In the genomic region with DNA sequence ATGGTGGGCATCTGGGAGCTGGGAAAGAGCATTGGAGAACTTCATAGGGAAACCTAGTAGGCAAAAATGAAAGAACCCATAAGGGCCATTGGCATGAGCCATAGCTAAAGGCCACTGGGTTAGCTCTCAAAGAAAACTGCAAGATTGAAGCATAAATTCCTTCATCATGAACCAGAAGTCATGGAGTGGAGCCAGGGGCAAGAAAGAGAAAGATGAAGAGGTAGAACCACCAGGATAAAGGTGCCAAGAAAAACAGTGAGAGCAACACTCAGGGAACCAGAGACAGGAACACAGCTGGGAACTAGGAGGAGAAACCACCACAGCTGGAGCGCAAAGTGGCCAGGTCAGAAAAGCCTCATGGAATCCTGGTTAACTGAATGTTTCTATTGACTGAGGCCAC, we compare ENCODE assay signal across 15 cellular contexts. TPM values are rescaled to one million over a fixed set of nuclear protein-coding genes. Genes with fewer than 3 reads are reported as not detected.
DNase-seq lines count a peak whose midpoint lies in the region; FAIRE-seq and TF ChIP-seq lines count a peak whose summit lies in the region.
"Had no signal": no experiment of that assay in that cellular context is flagged by ENCODE, and none has a peak within 500 bp of the region (broad histone marks: within the 10 kb centered on the region; RNA-seq: fewer than 3 reads in every experiment).

No MANE protein-coding gene starts in this region.

- H3K27ac Mint-ChIP-seq in immature natural killer cell: no peak overlapping the region
- H3K27ac Mint-ChIP-seq: activated CD8-positive, alpha-beta memory T cell treated with anti-CD3 and anti-CD28 coated beads, Interleukin-2, amount 10 ng/mL, durations not matched to agents 7 days and 5 days; activated naive CD8-positive, alpha-beta T cell; mesothelial cell of epicardium had no signal

- TF ChIP-seq POLR2A in H54 (IDR thresholded peaks at IDR 0.05; ENCODE audit: low read depth, low read length) (no peak), lower leg skin (IDR thresholded peaks at IDR 0.05) (no peak)

- H3K27me3 Mint-ChIP-seq in immature natural killer cell (ENCODE audit: low read depth in 3 of 3): peaks cover 4 to 5% (median 5%) of the 10 kb centered on the region in 3 donors
- H3K27me3 Mint-ChIP-seq: activated naive CD8-positive, alpha-beta T cell had no signal

- WGBS in lower leg skin, 2 donors: 74 to 89% methylated on average over 1 of the region's 1 CpG

- peak; percentile 92 for FAIRE-seq in H54 (lab: Jason Lieb, UNC)
- FAIRE-seq: GM12892 had no signal

- no peaks in the 10 kb centered on the region for H3K9me3 Mint-ChIP-seq in immature natural killer cell
- H3K9me3 Mint-ChIP-seq: mesothelial cell of epicardium had no signal

- peak; percentile 65 for DNase-seq in AG04449 (ENCODE audit: low read depth, low spot score)
- DNase-seq in H54 (ENCODE audit: insufficient read length, low spot score): peak; percentile 48
- peak; percentile 96 for DNase-seq in astrocyte of the spinal cord (ENCODE audit: low read depth, low spot score)
- DNase-seq in immature natural killer cell: no peak
- DNase-seq in NCI-H2081 (lab: John Stamatoyannopoulos, UW): no peak
- DNase-seq in hippocampal formation (lab: John Stamatoyannopoulos, UW): no peak
- no peak for DNase-seq in lower leg skin (ENCODE audit: low spot score in 2 of 2)
- no peak for DNase-seq in COLO829 (ENCODE audit: low spot score)
- DNase-seq: activated CD8-positive, alpha-beta memory T cell treated with anti-CD3 and anti-CD28 coated beads, Interleukin-2, amount 10 ng/mL, durations not matched to agents 7 days and 5 days; colonic mucosa; esophagus squamous epithelium had no signal

- H3K36me3 Mint-ChIP-seq in immature natural killer cell: peaks cover 8 to 18% (median 17%) of the 10 kb centered on the region in 3 donors
- H3K36me3 Mint-ChIP-seq: activated naive CD8-positive, alpha-beta T cell had no signal

- peak overlapping the region in 3 of 5 donors; percentile 19 to 50 (median 31) for H3K4me3 Mint-ChIP-seq in immature natural killer cell
- H3K4me3 Mint-ChIP-seq: activated CD8-positive, alpha-beta memory T cell treated with anti-CD3 and anti-CD28 coated beads, Interleukin-2, amount 10 ng/mL, durations not matched to agents 7 days and 5 days; activated naive CD8-positive, alpha-beta T cell; mesothelial cell of epicardium had no signal

- in situ Hi-C loops in astrocyte of the spinal cord (cut with HindIII; ENCODE audit: low sequenced_read_pairs): no loop called here

- H3K4me1 Mint-ChIP-seq in immature natural killer cell: peaks cover 29 to 34% of the 10 kb centered on the region in 2 donors
- H3K4me1 Mint-ChIP-seq: mesothelial cell of epicardium had no signal

- TF ChIP-seq CTCF in AG04449 (IDR thresholded peaks at IDR 0.05; ENCODE audit: insufficient read depth, low read length, missing control alignments) (no peak), astrocyte of the spinal cord (IDR thresholded peaks at IDR 0.05; ENCODE audit: low read depth, low read length) (no peak), lower leg skin (IDR thresholded peaks at IDR 0.05) (no peak)

- POLR2A ChIA-PET in AG04449 (lab: Yijun Ruan, JAX): interaction anchor here (1.2 kb wide), 1 partner anchor 11 kb away, joined by 4 read pairs; no protein-coding TSS in a partner anchor

- no peak overlapping the region for H3K4me3 ChIP-seq in AG04449 (ENCODE audit: low read depth, low read length)
- H3K4me3 ChIP-seq in astrocyte of the spinal cord (ENCODE audit: low read depth, low read length): no peak overlapping the region
- no peak overlapping the region for H3K4me3 ChIP-seq in lower leg skin (ENCODE audit: low read depth, poor library complexity, severe bottlenecking)
- H3K4me3 ChIP-seq: colonic mucosa, esophagus squamous epithelium, thoracic aorta had no signal

- CTCF ChIA-PET in AG04449 (lab: Yijun Ruan, JAX): interaction anchor here (2.1 kb wide), 1 partner anchor 10 kb away, joined by 8 read pairs; no protein-coding TSS in a partner anchor

- intact Hi-C loops in lower leg skin (cut with DNase I; ENCODE audit: low total_unique reads): no loop called here

RNA-seq across cellular contexts. Expression of gene SGMS1, which starts 11.5 kb away (rescaled TPM):
- 10 to 100 TPM in 2 of 3 donors, 1 to 10 TPM in 1; 9.2 to 13.3 (median 11.8) TPM for polyA plus RNA-seq in immature natural killer cell
- total RNA-seq in lower leg skin: 100 to 1,000 TPM; 153 to 235 (median 186) TPM

Comparison
In these comparisons a context has a peak if more than half of its experiments do, and no peak if none do; other contexts are left out.
1. DNase-seq: peak in AG04449 (single experiment), H54 (single experiment) and astrocyte of the spinal cord (single experiment); none in immature natural killer cell (0 of 3), NCI-H2081 (0 of 2), hippocampal formation (0 of 2), lower leg skin (0 of 2) and COLO829 (single experiment).